ENCODE assay signal across 9 cellular contexts in the genomic region with DNA sequence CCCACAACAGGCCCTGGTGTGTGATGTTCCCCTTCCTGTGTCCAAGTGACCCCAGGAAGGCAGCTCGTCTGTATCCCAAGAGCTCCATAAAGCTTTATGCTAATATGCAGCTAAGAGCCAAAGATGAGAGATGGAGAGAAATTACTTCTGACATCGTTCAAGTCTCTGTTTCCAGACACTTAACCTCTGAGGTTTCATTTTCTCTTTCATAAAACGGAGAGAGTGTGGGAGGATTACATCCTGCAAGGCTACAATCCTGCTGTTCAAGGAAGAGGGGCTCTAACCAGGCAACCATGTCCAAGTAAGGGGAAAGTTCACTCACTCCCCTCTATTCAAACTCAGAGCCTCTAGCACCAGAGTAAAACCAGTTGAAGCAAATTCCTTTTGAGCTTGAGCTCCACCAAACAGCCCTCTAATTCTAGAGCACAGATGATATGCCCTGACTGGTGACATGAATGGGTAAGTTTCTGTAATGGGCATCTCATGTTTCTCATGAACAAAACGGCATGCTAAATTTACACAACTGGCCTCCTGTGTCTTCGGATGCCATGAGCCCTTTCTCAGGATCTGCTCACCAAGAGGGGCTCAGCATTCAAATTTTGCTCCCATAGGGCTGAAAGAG.
DNase-seq lines count a peak whose midpoint lies in the region; ATAC-seq and FAIRE-seq lines count a peak whose summit lies in the region.
"Had no signal": no experiment of that assay in that cellular context is flagged by ENCODE, and none has a peak within 500 bp of the region (broad histone marks: within the 10 kb centered on the region; RNA-seq: fewer than 3 reads in every experiment).

No MANE protein-coding gene starts in this region.

- H3K4me1 Mint-ChIP-seq in T-helper 17 cell, result peaks cover 4% of the 10 kb centered on the region

- no peaks in the 10 kb centered on the region for H3K27me3 ChIP-seq in ACC112 (ENCODE audit: insufficient read depth, low read length)

- peak overlapping the region; percentile 55; the same call in 1 of the 2 replicates for H3K4me3 ChIP-seq in ACC112 (ENCODE audit: low read depth, low read length)

- peak overlapping the region; percentile 52 for H3K4me3 Mint-ChIP-seq in T-helper 17 cell

- peak overlapping the region; percentile 37 for H3K27ac Mint-ChIP-seq in T-helper 17 cell

- no peaks in the 10 kb centered on the region for H3K36me3 Mint-ChIP-seq in T-helper 17 cell (ENCODE audit: low read depth)

- no peaks in the 10 kb centered on the region for H3K9me3 ChIP-seq in T-helper 17 cell (ENCODE audit: control insufficient read depth, low read length, poor library complexity, severe bottlenecking)

- H3K27me3 Mint-ChIP-seq in T-helper 17 cell, result peaks cover 7% of the 10 kb centered on the region

- H3K79me2 ChIP-seq in ACC112 (ENCODE audit: control insufficient read depth, insufficient read depth, low read length, unreplicated experiment), result no peaks in the 10 kb centered on the region

- H3K27ac ChIP-seq in ACC112 (ENCODE audit: low read depth, low read length), result no peak overlapping the region

- H2AFZ ChIP-seq in ACC112 (ENCODE audit: low read length, unreplicated experiment), result no peak overlapping the region

- no peak for DNase-seq in T-helper 17 cell
- no peak for DNase-seq in stimulated activated naive CD4-positive, alpha-beta T cell treated with Interleukin-2 at 50 U/mL for 16 hours (lab: John Stamatoyannopoulos, UW)
- DNase-seq in RCC 7860 (ENCODE audit: low spot score), result no peak
- no peak for DNase-seq in GDM1 (lab: John Stamatoyannopoulos, UW)
- no peak for DNase-seq in stimulated activated CD4-positive, alpha-beta T cell treated with anti-CD3 and anti-CD28 coated beads, Interleukin-4, amount 100 ng/mL, for 24 hours
- DNase-seq: left ventricle myocardium superior had no signal

- ATAC-seq in GM18861 (IDR thresholded peaks at IDR 0.05; ENCODE audit: unreplicated experiment) (peak; percentile 71), HG02870 (IDR thresholded peaks at IDR 0.05; ENCODE audit: unreplicated experiment) (peak; percentile 44), T-helper 17 cell (no peak)
- ATAC-seq: left ventricle myocardium superior had no signal

- H3K36me3 ChIP-seq in ACC112 (ENCODE audit: insufficient read depth, low read length), result no peaks in the 10 kb centered on the region

- no peak for FAIRE-seq in RCC 7860 (lab: Jason Lieb, UNC)

- no peaks in the 10 kb centered on the region for H3K4me1 ChIP-seq in ACC112 (ENCODE audit: control insufficient read depth, insufficient read depth, low read length, unreplicated experiment)
